In genomic region chr5:145246379-145246778, GRCh38 we compare ENCODE assay signal across 20 cellular contexts.
DNase-seq lines count a peak whose midpoint lies in the region; ATAC-seq and TF ChIP-seq lines count a peak whose summit lies in the region.
"Had no signal": no experiment of that assay in that cellular context is flagged by ENCODE, and none has a peak within 500 bp of the region (broad histone marks: within the 10 kb centered on the region; RNA-seq: fewer than 3 reads in every experiment).

No MANE protein-coding gene starts in this region.

- peaks cover 4% of the 10 kb centered on the region for H3K27me3 Mint-ChIP-seq in GM23338 (ENCODE audit: insufficient read depth, low read depth, poor library complexity)
- H3K27me3 Mint-ChIP-seq: B cell had no signal

- H3K4me2 ChIP-seq in GM23338 (no peak overlapping the region), osteoblast (ENCODE audit: insufficient read depth, low read length) (no peak overlapping the region)

- DNase-seq in A673 (ENCODE audit: low spot score) = peak; percentile 95
- DNase-seq in GM23338 (ENCODE audit: low spot score) = no peak
- DNase-seq in SK-N-MC (ENCODE audit: low read depth, low spot score) = peak; percentile 82
- DNase-seq in osteoblast (ENCODE audit: insufficient read length, low spot score, missing footprints) = no peak
- DNase-seq in activated CD8-positive, alpha-beta memory T cell treated with anti-CD3 and anti-CD28 coated beads, Interleukin-2, amount 50 U/mL, for 48 hours = no peak
- no peak for DNase-seq in NCI-H128 (lab: John Stamatoyannopoulos, UW; ENCODE audit: unreplicated experiment)
- DNase-seq in epidermal melanocyte (ENCODE audit: insufficient read length, low spot score) = no peak
- DNase-seq: CD4-positive, CD25-positive, alpha-beta regulatory T cell; GF-D8; NCI-H1092; NCI-H146; NCI-H2029; NCI-H2227 treated with DMSO at 0.1 percent for 48 hours; NCI-H510A; NCI-H748 treated with DMSO at 0.1 percent for 48 hours; Peyer's patch; SJCRH30; SW 1271 had no signal

- H3F3A ChIP-seq in GM23338 (replicated peaks; ENCODE audit: low read depth) = no peaks in the 10 kb centered on the region

- H3K36me3 Mint-ChIP-seq in GM23338 (ENCODE audit: low read depth) = no peaks in the 10 kb centered on the region
- H3K36me3 Mint-ChIP-seq: CD4-positive, CD25-positive, alpha-beta regulatory T cell had no signal

- H3K4me1 ChIP-seq in A673 (ENCODE audit: insufficient read depth, low read length, poor library complexity, severe bottlenecking) (peaks cover 72% of the 10 kb centered on the region), GM23338 (ENCODE audit: insufficient read depth) (peaks cover 29% of the 10 kb centered on the region), osteoblast (ENCODE audit: insufficient read depth, low read length) (peaks cover 40% of the 10 kb centered on the region)
- H3K4me1 ChIP-seq: Peyer's patch, SJCRH30 had no signal

- no peaks in the 10 kb centered on the region for H3K9me3 Mint-ChIP-seq in GM23338

- peaks cover 35% of the 10 kb centered on the region for H3K4me1 Mint-ChIP-seq in GM23338
- H3K4me1 Mint-ChIP-seq: B cell; CD4-positive, CD25-positive, alpha-beta regulatory T cell had no signal

- H3K9me3 ChIP-seq in A673 (ENCODE audit: low read depth, low read length, poor library complexity, severe bottlenecking) (no peaks in the 10 kb centered on the region), SK-N-MC (ENCODE audit: low read depth, low read length) (no peaks in the 10 kb centered on the region), osteoblast (ENCODE audit: low read depth, low read length) (no peaks in the 10 kb centered on the region)
- H3K9me3 ChIP-seq: Peyer's patch, SJCRH30 had no signal

- H3K79me2 ChIP-seq in GM23338 (replicated peaks; ENCODE audit: insufficient read depth) (no peaks in the 10 kb centered on the region), osteoblast (ENCODE audit: insufficient read depth, low read length) (no peaks in the 10 kb centered on the region)

- H3K27me3 ChIP-seq in A673 (replicated peaks; ENCODE audit: insufficient read depth, low read depth, low read length, poor library complexity) (no peaks in the 10 kb centered on the region), GM23338 (ENCODE audit: insufficient read depth) (no peaks in the 10 kb centered on the region), osteoblast (ENCODE audit: insufficient read depth, low read length) (no peaks in the 10 kb centered on the region)
- H3K27me3 ChIP-seq: Peyer's patch, SJCRH30 had no signal

- CTCF ChIA-PET in A673 (lab: Charles Lee) = no interaction called here

- H3K9ac ChIP-seq in SK-N-MC (ENCODE audit: insufficient read length) = no peak overlapping the region

- POLR2A ChIA-PET in A673 (lab: Charles Lee; ENCODE audit: low non-redundant PET) = no interaction called here

- intact Hi-C loops in A673 (cut with micrococcal nuclease; ENCODE audit: unreplicated experiment) = loop anchor here (1.0 to 10.0 kb wide), 6 partner anchors 101 to 756 kb away; partner anchors contain the start of gene SH3RF2

- no peak for ATAC-seq in GM23338
- ATAC-seq: K562 had no signal

- no peak for TF ChIP-seq CTCF in A673 (conservative IDR thresholded peaks at IDR 0.05; ENCODE audit: low read depth, low read length)
- TF ChIP-seq CTCF in GM23338 (conservative IDR thresholded peaks at IDR 0.05; ENCODE audit: low read depth in 2 of 2) = no peak
- TF ChIP-seq CTCF in osteoblast (IDR thresholded peaks at IDR 0.05; ENCODE audit: extremely low read depth, low read depth, low read length) = no peak

- H3K4me3 ChIP-seq in A673 (ENCODE audit: low read depth, low read length, poor library complexity, severe bottlenecking) (peak overlapping the region; percentile 28), GM23338 (no peak overlapping the region), SK-N-MC (peak overlapping the region; percentile 72), osteoblast (ENCODE audit: insufficient read depth, low read length) (no peak overlapping the region)
- H3K4me3 ChIP-seq: K562, Peyer's patch, SJCRH30 had no signal

- H3K27ac Mint-ChIP-seq in GM23338 = no peak overlapping the region
- H3K27ac Mint-ChIP-seq: B cell; CD4-positive, CD25-positive, alpha-beta regulatory T cell had no signal

- H2AFZ ChIP-seq in GM23338 = peak overlapping the region; percentile 75; the same call in 1 of the 2 replicates
- peak overlapping the region; percentile 60 for H2AFZ ChIP-seq in osteoblast (ENCODE audit: low read length)

- peaks cover 6% of the 10 kb centered on the region for H3K9me2 ChIP-seq in GM23338 (ENCODE audit: insufficient read depth)

- H3K27ac ChIP-seq in A673 (ENCODE audit: low read depth, low read length, poor library complexity, severe bottlenecking) = peak overlapping the region; percentile 97
- no peak overlapping the region for H3K27ac ChIP-seq in GM23338 (ENCODE audit: low read depth)
- 0 out of 2 replicates have a peak overlapping the region, but pooled peaks have one; percentile 69 for H3K27ac ChIP-seq in SK-N-MC
- peak overlapping the region; percentile 92 for H3K27ac ChIP-seq in osteoblast (ENCODE audit: low read depth, low read length)
- H3K27ac ChIP-seq: Peyer's patch, SJCRH30 had no signal

- no TSS peak for BruUV-seq in A673 (replicated peaks; lab: Mats Ljungman, UMichigan)

- H4K20me1 ChIP-seq in GM23338 (replicated peaks; ENCODE audit: insufficient read depth) = no peaks in the 10 kb centered on the region
- H4K20me1 ChIP-seq in osteoblast (ENCODE audit: insufficient read depth, low read length) = no peaks in the 10 kb centered on the region

- H3K36me3 ChIP-seq in A673 (ENCODE audit: insufficient read depth, low read length, poor library complexity, severe bottlenecking) (no peaks in the 10 kb centered on the region), GM23338 (ENCODE audit: insufficient read depth) (no peaks in the 10 kb centered on the region), SK-N-MC (ENCODE audit: insufficient read depth, low read length) (no peaks in the 10 kb centered on the region), osteoblast (ENCODE audit: insufficient read depth, low read length) (no peaks in the 10 kb centered on the region)
- H3K36me3 ChIP-seq: Peyer's patch, SJCRH30 had no signal

- no peak overlapping the region for H3K4me3 Mint-ChIP-seq in GM23338
- H3K4me3 Mint-ChIP-seq: B cell; CD4-positive, CD25-positive, alpha-beta regulatory T cell had no signal

TF ChIP-seq in GM23338, 12 proteins besides CTCF, POLR2A, EP300 and RAD21 (continues in another document):
- TF ChIP-seq JUNB (IDR thresholded peaks at IDR 0.05; ENCODE audit: unreplicated experiment) (no peak), NANOG (IDR thresholded peaks at IDR 0.05; ENCODE audit: borderline replicate concordance) (no peak), STAT1 (IDR thresholded peaks at IDR 0.05; ENCODE audit: unreplicated experiment) (no peak), EZH2phosphoT487 (IDR thresholded peaks at IDR 0.05; ENCODE audit: unreplicated experiment) (no peak), ZNF114 (CRISPR knock-in tag; IDR thresholded peaks at IDR 0.05) (no peak), EZH2 (IDR thresholded peaks at IDR 0.05; ENCODE audit: low read depth, unreplicated experiment) (no peak), ZNF331 (CRISPR knock-in tag; IDR thresholded peaks at IDR 0.05; ENCODE audit: low read depth) (no peak), POLR2AphosphoS5 (IDR thresholded peaks at IDR 0.05; ENCODE audit: low read depth) (no peak)
- TF ChIP-seq, protein P1, sequence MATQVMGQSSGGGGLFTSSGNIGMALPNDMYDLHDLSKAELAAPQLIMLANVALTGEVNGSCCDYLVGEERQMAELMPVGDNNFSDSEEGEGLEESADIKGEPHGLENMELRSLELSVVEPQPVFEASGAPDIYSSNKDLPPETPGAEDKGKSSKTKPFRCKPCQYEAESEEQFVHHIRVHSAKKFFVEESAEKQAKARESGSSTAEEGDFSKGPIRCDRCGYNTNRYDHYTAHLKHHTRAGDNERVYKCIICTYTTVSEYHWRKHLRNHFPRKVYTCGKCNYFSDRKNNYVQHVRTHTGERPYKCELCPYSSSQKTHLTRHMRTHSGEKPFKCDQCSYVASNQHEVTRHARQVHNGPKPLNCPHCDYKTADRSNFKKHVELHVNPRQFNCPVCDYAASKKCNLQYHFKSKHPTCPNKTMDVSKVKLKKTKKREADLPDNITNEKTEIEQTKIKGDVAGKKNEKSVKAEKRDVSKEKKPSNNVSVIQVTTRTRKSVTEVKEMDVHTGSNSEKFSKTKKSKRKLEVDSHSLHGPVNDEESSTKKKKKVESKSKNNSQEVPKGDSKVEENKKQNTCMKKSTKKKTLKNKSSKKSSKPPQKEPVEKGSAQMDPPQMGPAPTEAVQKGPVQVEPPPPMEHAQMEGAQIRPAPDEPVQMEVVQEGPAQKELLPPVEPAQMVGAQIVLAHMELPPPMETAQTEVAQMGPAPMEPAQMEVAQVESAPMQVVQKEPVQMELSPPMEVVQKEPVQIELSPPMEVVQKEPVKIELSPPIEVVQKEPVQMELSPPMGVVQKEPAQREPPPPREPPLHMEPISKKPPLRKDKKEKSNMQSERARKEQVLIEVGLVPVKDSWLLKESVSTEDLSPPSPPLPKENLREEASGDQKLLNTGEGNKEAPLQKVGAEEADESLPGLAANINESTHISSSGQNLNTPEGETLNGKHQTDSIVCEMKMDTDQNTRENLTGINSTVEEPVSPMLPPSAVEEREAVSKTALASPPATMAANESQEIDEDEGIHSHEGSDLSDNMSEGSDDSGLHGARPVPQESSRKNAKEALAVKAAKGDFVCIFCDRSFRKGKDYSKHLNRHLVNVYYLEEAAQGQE (IDR thresholded peaks at IDR 0.05; ENCODE audit: unreplicated experiment) = no peak

Comparison
In these comparisons a context has a peak if more than half of its experiments do, and no peak if none do; other contexts are left out.
1. DNase-seq: peak in A673 (single experiment) and SK-N-MC (single experiment); none in GM23338 (single experiment), osteoblast (single experiment), activated CD8-positive, alpha-beta memory T cell treated with anti-CD3 and anti-CD28 coated beads, Interleukin-2, amount 50 U/mL, for 48 hours (single experiment), NCI-H128 (single experiment) and epidermal melanocyte (single experiment).
2. H3K4me3 ChIP-seq: peak in A673 (single experiment) and SK-N-MC (single experiment); none in GM23338 (single experiment) and osteoblast (single experiment).